21 cellular contexts compared by ENCODE assay signal in genomic region chr1:153577624-153578051, GRCh38. TPM values are rescaled to one million over a fixed set of nuclear protein-coding genes. Genes with fewer than 3 reads are reported as not detected.
DNase-seq lines count a peak whose midpoint lies in the region; ATAC-seq and TF ChIP-seq lines count a peak whose summit lies in the region.
"Had no signal": no experiment of that assay in that cellular context is flagged by ENCODE, and none has a peak within 500 bp of the region (broad histone marks: within the 10 kb centered on the region; RNA-seq: fewer than 3 reads in every experiment).

No MANE protein-coding gene starts in this region.

- ATAC-seq in Right ventricle myocardium superior (ENCODE audit: poor library complexity), result peak; percentile 65

- DNase-seq in Right ventricle myocardium superior (peak; percentile 59), left ventricle myocardium inferior (no peak), esophagus squamous epithelium (lab: John Stamatoyannopoulos, UW) (no peak), midbrain (lab: John Stamatoyannopoulos, UW) (peak; percentile 39), NCI-H2081 treated with DMSO at 0.1 percent for 48 hours (lab: John Stamatoyannopoulos, UW) (no peak), adrenal gland (no peak), HEK293T (ENCODE audit: extremely low spot score) (no peak)
- no peak for DNase-seq in activated T-cell treated with anti-CD3 and anti-CD28 coated beads, Interleukin-2, amount 50 U/mL, for 48 hours
- DNase-seq: ACHN; activated CD4-positive, alpha-beta T cell treated with anti-CD3 and anti-CD28 coated beads, Interleukin-2, amount 10 ng/mL, durations not matched to agents 7 days and 5 days; activated naive CD8-positive, alpha-beta T cell treated with anti-CD3 and anti-CD28 coated beads for 36 hours; activated T-cell treated with anti-CD3 and anti-CD28 coated beads, Interleukin-2, amount 50 U/mL, for 1 hour; GDM1; NCI-H2029; NCI-H774; SHP77 treated with DMSO at 0.1 percent for 48 hours; T-helper 9 cell; testis had no signal

- H3K27me3 ChIP-seq in left ventricle myocardium inferior (ENCODE audit: low read depth) (no peaks in the 10 kb centered on the region), esophagus squamous epithelium (no peaks in the 10 kb centered on the region), adrenal gland (no peaks in the 10 kb centered on the region)
- H3K27me3 ChIP-seq: testis had no signal

- WGBS in esophagus squamous epithelium, 2 donors, result 31 to 34% methylated on average over 9 of the region's 9 CpGs
- WGBS in adrenal gland, 4 donors, result 76 to 82% (median 79%) methylated on average over 9 of the region's 9 CpGs

- H3K36me3 ChIP-seq in left ventricle myocardium inferior, result no peaks in the 10 kb centered on the region
- no peaks in the 10 kb centered on the region for H3K36me3 ChIP-seq in esophagus squamous epithelium
- no peaks in the 10 kb centered on the region for H3K36me3 ChIP-seq in adrenal gland (replicated peaks in 1 of 2)

- H3K4me1 ChIP-seq in left ventricle myocardium inferior, result peaks cover 8% of the 10 kb centered on the region
- H3K4me1 ChIP-seq in esophagus squamous epithelium, result peaks cover 5 to 58% (median 31%) of the 10 kb centered on the region in 3 donors
- H3K4me1 ChIP-seq in adrenal gland (replicated peaks in 1 of 2), result peaks cover 5 to 15% of the 10 kb centered on the region in 2 donors
- H3K4me1 ChIP-seq: testis had no signal

- H3K9me3 ChIP-seq in left ventricle myocardium inferior (replicated peaks) (no peaks in the 10 kb centered on the region), esophagus squamous epithelium (no peaks in the 10 kb centered on the region), adrenal gland (replicated peaks in 1 of 3) (no peaks in the 10 kb centered on the region)
- H3K9me3 ChIP-seq: testis had no signal

- intact Hi-C loops in Right ventricle myocardium superior (cut with DNase I), result loop anchor here (10.0 kb wide), 1 partner anchor 87 kb away; no protein-coding TSS in a partner anchor
- intact Hi-C loops in left ventricle myocardium inferior (cut with micrococcal nuclease), result no loop called here
- intact Hi-C loops in esophagus squamous epithelium (cut with DNase I), result loop anchor here (5.0 kb wide), 1 partner anchor 35 kb away; the partner anchor contains the start of gene S100A16
- intact Hi-C loops in adrenal gland (cut with DNase I), result loop anchor here in 1 of 2 donors (10.0 kb wide), 2 partner anchors 87 to 197 kb away; partner anchors contain the start of gene SLC27A3

- POLR2A ChIA-PET in HEK293T (lab: Yijun Ruan, JAX), result interaction anchor here (0.9 to 3.9 kb wide), 7 partner anchors 8 to 413 kb away, joined by 3 to 20 read pairs (median 3); partner anchors contain the start of genes CHTOP, RPS27 and S100A13

- CTCF ChIA-PET in HEK293T (lab: Yijun Ruan, JAX), result interaction anchor here (0.7 to 2.7 kb wide), 5 partner anchors 9 to 67 kb away, joined by 8 to 12 read pairs (median 9); partner anchors contain the start of gene S100A13

- H3K4me3 ChIP-seq in left ventricle myocardium inferior (no peak overlapping the region), esophagus squamous epithelium (no peak overlapping the region), adrenal gland (no peak overlapping the region)
- H3K4me3 ChIP-seq: testis had no signal

- TF ChIP-seq POLR2A in esophagus squamous epithelium (IDR thresholded peaks at IDR 0.05), result no peak
- no peak for TF ChIP-seq POLR2A in adrenal gland (IDR thresholded peaks at IDR 0.05)

- no peak for TF ChIP-seq CTCF in left ventricle myocardium inferior (IDR thresholded peaks at IDR 0.05; ENCODE audit: borderline replicate concordance)
- no peak for TF ChIP-seq CTCF in esophagus squamous epithelium (IDR thresholded peaks at IDR 0.05)
- no peak for TF ChIP-seq CTCF in adrenal gland (IDR thresholded peaks at IDR 0.05)

- H3K27ac ChIP-seq in left ventricle myocardium inferior (replicated peaks) (no peak overlapping the region), esophagus squamous epithelium (peak overlapping the region; percentile 7 to 82 (median 50)), adrenal gland (no peak overlapping the region)
- H3K27ac ChIP-seq: testis had no signal

TF ChIP-seq in HEK293T, 16 proteins besides CTCF, POLR2A, EP300 and RAD21:
- TF ChIP-seq ARNT (IDR thresholded peaks at IDR 0.05) (no peak), CTBP1 (IDR thresholded peaks at IDR 0.05; ENCODE audit: borderline replicate concordance) (no peak), NFRKB (IDR thresholded peaks at IDR 0.05) (no peak), HDGF (IDR thresholded peaks at IDR 0.05; ENCODE audit: borderline replicate concordance) (no peak), TARDBP (IDR thresholded peaks at IDR 0.05) (no peak), SUZ12 (IDR thresholded peaks at IDR 0.05) (no peak), ZNF384 (IDR thresholded peaks at IDR 0.05) (no peak), BHLHE40 (IDR thresholded peaks at IDR 0.05; ENCODE audit: borderline replicate concordance) (no peak), LEF1 (IDR thresholded peaks at IDR 0.05; ENCODE audit: borderline replicate concordance) (no peak), L3MBTL2 (conservative IDR thresholded peaks at IDR 0.05) (no peak), PKNOX1 (IDR thresholded peaks at IDR 0.05) (no peak)
TF ChIP-seq in HEK293T: peak in this region for 0.

RNA-seq across cellular contexts. Expression of gene S100A2, which starts 12.0 kb away (rescaled TPM):
- total RNA-seq in Right ventricle myocardium superior (2.3 TPM), left ventricle myocardium inferior (2.7 TPM), esophagus squamous epithelium (1,000 to 10,000 TPM in 3 of 4 donors, 100 to 1,000 TPM in 1; 949 to 3,544 (median 1,180) TPM), adrenal gland (10 to 100 TPM in 1 of 8 donors, 1 to 10 TPM in 5, under 1 TPM in 1, not detected in 1; 0.31 to 44.1 (median 1.3) TPM)
- polyA plus RNA-seq in adrenal gland, result 1 to 10 TPM in 2 of 3 donors, under 1 TPM in 1; 0.48 to 4.2 (median 3.8) TPM

RNA-seq across cellular contexts. Expression of gene S100A3, which starts 28.6 kb away (rescaled TPM):
- 0.70 TPM for total RNA-seq in Right ventricle myocardium superior
- 0.36 TPM for total RNA-seq in left ventricle myocardium inferior
- total RNA-seq in esophagus squamous epithelium, result 10 to 100 TPM in 1 of 4 donors, 1 to 10 TPM in 3; 1.2 to 16.5 (median 9.2) TPM
- total RNA-seq in adrenal gland, result 1 to 10 TPM in 2 of 8 donors, under 1 TPM in 3, not detected in 3; 0.28 to 2.9 (median 0.54) TPM
- 1 to 10 TPM in 2 of 3 donors, not detected in 1; 1.9 to 3.8 TPM for polyA plus RNA-seq in adrenal gland
- total RNA-seq: activated CD4-positive, alpha-beta T cell treated with anti-CD3 and anti-CD28 coated beads, Interleukin-2, amount 10 ng/mL, durations not matched to agents 7 days and 5 days; activated naive CD8-positive, alpha-beta T cell treated with anti-CD3 and anti-CD28 coated beads for 36 hours; testis had no signal

RNA-seq across cellular contexts. Expression of gene S100A4, which starts 32.0 kb away (rescaled TPM):
- total RNA-seq in Right ventricle myocardium superior (130 TPM), left ventricle myocardium inferior (137 TPM), esophagus squamous epithelium (100 to 1,000 TPM in 2 of 4 donors, 10 to 100 TPM in 2; 58.6 to 205 (median 122) TPM), adrenal gland (100 to 1,000 TPM in 4 of 8 donors, 10 to 100 TPM in 4; 57.9 to 291 (median 99.9) TPM)
- 100 to 1,000 TPM in 2 of 3 donors, 10 to 100 TPM in 1; 26.7 to 742 (median 455) TPM for polyA plus RNA-seq in adrenal gland

RNA-seq across cellular contexts. Expression of gene S100A16, which starts 35.3 kb away (rescaled TPM):
- total RNA-seq in Right ventricle myocardium superior (44.3 TPM), left ventricle myocardium inferior (38.8 TPM), esophagus squamous epithelium (1,000 to 10,000 TPM; 1,372 to 2,409 (median 2,158) TPM), adrenal gland (100 to 1,000 TPM in 2 of 8 donors, 10 to 100 TPM in 6; 45.1 to 126 (median 76.2) TPM)
- polyA plus RNA-seq in adrenal gland, result 100 to 1,000 TPM in 1 of 3 donors, 10 to 100 TPM in 2; 61.5 to 128 (median 95.3) TPM
- total RNA-seq: activated CD4-positive, alpha-beta T cell treated with anti-CD3 and anti-CD28 coated beads, Interleukin-2, amount 10 ng/mL, durations not matched to agents 7 days and 5 days; activated naive CD8-positive, alpha-beta T cell treated with anti-CD3 and anti-CD28 coated beads for 36 hours had no signal

RNA-seq across cellular contexts. Expression of gene S100A5, which starts 36.9 kb away (rescaled TPM):
- not detected for total RNA-seq in Right ventricle myocardium superior
- not detected for total RNA-seq in left ventricle myocardium inferior
- not detected for total RNA-seq in esophagus squamous epithelium
- total RNA-seq in adrenal gland, result not detected
- polyA plus RNA-seq in adrenal gland, result not detected
- total RNA-seq: glomerular endothelial cell, M059J, progenitor cell of endocrine pancreas had no signal

Comparison
In these comparisons a context has a peak if more than half of its experiments do, and no peak if none do; other contexts are left out.
1. DNase-seq: peak in Right ventricle myocardium superior (single experiment) and midbrain (single experiment); none in left ventricle myocardium inferior (single experiment), esophagus squamous epithelium (single experiment), NCI-H2081 treated with DMSO at 0.1 percent for 48 hours (single experiment), adrenal gland (0 of 7), activated T-cell treated with anti-CD3 and anti-CD28 coated beads, Interleukin-2, amount 50 U/mL, for 48 hours (0 of 2) and HEK293T (single experiment).
2. H3K27ac ChIP-seq: peak in esophagus squamous epithelium (4 of 4); none in left ventricle myocardium inferior (single experiment) and adrenal gland (0 of 5).
3. RNA of gene S100A2, which starts 12.0 kb away (total RNA-seq): 949 to 3,544 TPM in esophagus squamous epithelium; 2.7 TPM in left ventricle myocardium inferior (single experiment), 2.3 TPM in Right ventricle myocardium superior (single experiment) and 0.31 to 44.1 TPM in adrenal gland; every median in the first group is over 10 times any median in the second.